In the genomic region with DNA sequence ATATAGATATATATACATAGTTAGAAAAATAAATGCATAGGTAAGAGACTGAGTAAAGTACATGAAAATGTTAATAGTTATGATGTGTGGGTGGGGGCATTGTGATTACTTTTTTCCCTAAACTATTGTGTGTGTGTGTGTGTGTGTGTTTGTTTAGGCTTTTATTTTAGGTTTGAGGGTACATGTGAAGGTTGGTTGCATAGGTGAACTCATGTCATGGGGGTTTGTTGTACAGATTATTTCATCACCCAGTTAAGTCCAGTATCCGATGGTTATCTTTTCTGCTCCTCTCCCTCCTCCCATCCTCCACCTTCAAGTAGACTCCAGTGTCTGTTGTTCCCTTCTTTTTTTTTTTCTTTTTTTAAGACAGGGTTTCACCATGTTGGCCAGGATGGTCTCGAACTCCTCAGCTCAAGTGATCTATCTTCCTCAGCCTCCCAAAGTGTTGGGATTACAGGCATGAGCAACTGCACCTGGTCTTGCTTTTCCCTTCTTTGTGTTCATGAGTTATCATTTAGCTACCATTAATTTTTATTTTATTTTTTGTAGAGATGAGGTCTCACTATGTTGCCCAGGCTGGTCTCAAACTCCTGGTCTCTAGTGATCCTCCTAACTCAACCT, we compare ENCODE assay signal across 2 cellular contexts.
TF ChIP-seq lines count a peak whose summit lies in the region.

No MANE protein-coding gene starts in this region.

TF ChIP-seq in HepG2, 621 proteins besides CTCF, POLR2A, EP300 and RAD21:
- no peak for TF ChIP-seq HNRNPL (IDR thresholded peaks at IDR 0.05; ENCODE audit: low read depth, low read length)
- 0 out of 2 replicates have a peak, but pooled peaks have one; percentile 1 for TF ChIP-seq ATF7 (IDR thresholded peaks at IDR 0.05)
- TF ChIP-seq ATF7 (CRISPR knock-in tag; IDR thresholded peaks at IDR 0.05): no peak
- TF ChIP-seq, protein P1, sequence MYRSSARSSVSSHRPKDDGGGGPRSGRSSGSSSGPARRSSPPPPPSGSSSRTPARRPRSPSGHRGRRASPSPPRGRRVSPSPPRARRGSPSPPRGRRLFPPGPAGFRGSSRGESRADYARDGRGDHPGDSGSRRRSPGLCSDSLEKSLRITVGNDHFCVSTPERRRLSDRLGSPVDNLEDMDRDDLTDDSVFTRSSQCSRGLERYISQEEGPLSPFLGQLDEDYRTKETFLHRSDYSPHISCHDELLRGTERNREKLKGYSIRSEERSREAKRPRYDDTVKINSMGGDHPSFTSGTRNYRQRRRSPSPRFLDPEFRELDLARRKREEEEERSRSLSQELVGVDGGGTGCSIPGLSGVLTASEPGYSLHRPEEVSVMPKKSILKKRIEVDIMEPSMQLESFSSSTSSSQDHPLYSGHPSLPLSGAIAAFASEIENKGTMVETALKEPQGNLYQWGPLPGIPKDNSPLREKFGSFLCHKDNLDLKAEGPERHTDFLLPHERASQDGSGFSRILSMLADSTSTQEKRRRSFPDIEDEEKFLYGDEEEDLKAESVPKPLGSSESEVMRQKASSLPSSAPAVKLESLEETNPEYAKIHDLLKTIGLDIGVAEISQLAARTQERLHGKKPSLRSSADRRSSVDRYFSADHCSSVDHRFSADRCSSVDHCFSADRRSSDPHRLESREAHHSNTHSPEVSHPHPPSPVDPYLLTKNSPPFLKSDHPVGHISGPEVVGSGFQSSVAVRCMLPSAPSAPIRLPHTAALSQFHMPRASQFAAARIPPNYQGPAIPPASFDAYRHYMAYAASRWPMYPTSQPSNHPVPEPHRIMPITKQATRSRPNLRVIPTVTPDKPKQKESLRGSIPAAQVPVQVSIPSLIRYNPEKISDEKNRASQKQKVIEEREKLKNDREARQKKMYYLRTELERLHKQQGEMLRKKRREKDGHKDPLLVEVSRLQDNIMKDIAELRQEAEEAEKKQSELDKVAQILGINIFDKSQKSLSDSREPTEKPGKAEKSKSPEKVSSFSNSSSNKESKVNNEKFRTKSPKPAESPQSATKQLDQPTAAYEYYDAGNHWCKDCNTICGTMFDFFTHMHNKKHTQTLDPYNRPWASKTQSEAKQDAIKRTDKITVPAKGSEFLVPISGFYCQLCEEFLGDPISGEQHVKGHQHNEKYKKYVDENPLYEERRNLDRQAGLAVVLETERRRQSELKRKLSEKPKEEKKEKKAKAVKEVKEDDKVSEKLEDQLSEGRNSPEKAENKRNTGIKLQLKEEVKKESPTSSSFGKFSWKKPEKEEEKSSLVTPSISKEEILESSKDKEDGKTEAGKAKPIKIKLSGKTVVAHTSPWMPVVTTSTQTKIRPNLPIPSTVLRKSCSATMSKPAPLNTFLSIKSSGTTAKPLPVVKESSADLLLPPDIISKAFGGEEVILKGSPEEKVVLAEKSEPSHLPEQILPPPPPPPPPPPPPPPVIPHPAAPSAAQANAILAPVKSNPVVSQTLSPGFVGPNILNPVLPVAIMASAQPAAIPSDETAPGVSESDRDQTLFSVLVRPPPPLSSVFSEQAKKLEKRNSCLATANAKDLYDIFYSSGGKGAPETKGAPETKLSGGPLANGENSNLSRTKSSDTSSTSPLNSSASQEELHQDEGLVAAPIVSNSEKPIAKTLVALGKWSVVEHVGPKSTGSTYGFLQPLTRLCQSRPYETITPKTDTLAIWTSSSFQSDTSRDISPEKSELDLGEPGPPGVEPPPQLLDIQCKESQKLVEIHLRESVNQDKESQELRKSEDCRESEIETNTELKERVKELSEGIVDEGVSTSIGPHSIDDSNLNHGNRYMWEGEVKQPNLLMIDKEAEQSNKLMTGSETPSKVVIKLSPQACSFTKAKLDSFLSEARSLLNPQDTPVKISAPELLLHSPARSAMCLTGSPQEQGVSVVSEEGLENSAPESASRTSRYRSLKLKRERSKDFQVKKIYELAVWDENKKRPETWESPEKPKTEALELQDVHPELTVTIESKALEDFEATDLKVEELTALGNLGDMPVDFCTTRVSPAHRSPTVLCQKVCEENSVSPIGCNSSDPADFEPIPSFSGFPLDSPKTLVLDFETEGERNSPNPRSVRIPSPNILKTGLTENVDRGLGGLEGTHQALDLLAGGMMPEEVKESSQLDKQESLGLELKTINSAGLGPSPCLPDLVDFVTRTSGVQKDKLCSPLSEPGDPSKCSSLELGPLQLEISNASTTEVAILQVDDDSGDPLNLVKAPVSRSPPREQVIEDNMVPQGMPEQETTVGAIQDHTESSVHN (CRISPR knock-in tag; IDR thresholded peaks at IDR 0.05): no peak

TF ChIP-seq in HEK293, 187 proteins besides CTCF, POLR2A, EP300 and RAD21:
- TF ChIP-seq EGR2 (tag by site-specific recombination; IDR thresholded peaks at IDR 0.05; ENCODE audit: low read depth) (0 out of 2 replicates have a peak, but pooled peaks have one; percentile 8), ZNF366 (tag by site-specific recombination; conservative IDR thresholded peaks at IDR 0.05) (peak; percentile 29; the same call in 1 of the 2 replicates), ZNF174 (tag by site-specific recombination; IDR thresholded peaks at IDR 0.05) (no peak)
- TF ChIP-seq, protein P2, sequence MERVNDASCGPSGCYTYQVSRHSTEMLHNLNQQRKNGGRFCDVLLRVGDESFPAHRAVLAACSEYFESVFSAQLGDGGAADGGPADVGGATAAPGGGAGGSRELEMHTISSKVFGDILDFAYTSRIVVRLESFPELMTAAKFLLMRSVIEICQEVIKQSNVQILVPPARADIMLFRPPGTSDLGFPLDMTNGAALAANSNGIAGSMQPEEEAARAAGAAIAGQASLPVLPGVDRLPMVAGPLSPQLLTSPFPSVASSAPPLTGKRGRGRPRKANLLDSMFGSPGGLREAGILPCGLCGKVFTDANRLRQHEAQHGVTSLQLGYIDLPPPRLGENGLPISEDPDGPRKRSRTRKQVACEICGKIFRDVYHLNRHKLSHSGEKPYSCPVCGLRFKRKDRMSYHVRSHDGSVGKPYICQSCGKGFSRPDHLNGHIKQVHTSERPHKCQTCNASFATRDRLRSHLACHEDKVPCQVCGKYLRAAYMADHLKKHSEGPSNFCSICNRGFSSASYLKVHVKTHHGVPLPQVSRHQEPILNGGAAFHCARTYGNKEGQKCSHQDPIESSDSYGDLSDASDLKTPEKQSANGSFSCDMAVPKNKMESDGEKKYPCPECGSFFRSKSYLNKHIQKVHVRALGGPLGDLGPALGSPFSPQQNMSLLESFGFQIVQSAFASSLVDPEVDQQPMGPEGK (tag by site-specific recombination; IDR thresholded peaks at IDR 0.05): peak; percentile 53; the same call in 1 of the 2 replicates
